19 cellular contexts compared by ENCODE assay signal in genomic region chr7:152131981-152132494, GRCh38.
DNase-seq lines count a peak whose midpoint lies in the region; ATAC-seq, FAIRE-seq and TF ChIP-seq lines count a peak whose summit lies in the region.
"Had no signal": no experiment of that assay in that cellular context is flagged by ENCODE, and none has a peak within 500 bp of the region (broad histone marks: within the 10 kb centered on the region; RNA-seq: fewer than 3 reads in every experiment).

No MANE protein-coding gene starts in this region.

- H3K14ac ChIP-seq in H1 (ENCODE audit: insufficient read length), result no peak overlapping the region

- no peak overlapping the region for H2BK20ac ChIP-seq in H1 (ENCODE audit: low read length)

- TF ChIP-seq POLR2A in H1 (IDR thresholded peaks at IDR 0.05; ENCODE audit: control extremely low read depth in 1 of 2, low read depth in 2 of 2, low read length in 2 of 2) (no peak), gastrocnemius medialis (IDR thresholded peaks at IDR 0.05) (no peak)

- H3K36me3 ChIP-seq in H1 (ENCODE audit: control insufficient read depth in 2 of 4, insufficient read depth in 4 of 4, low read length in 3 of 4), result peaks cover 0 to 17% (median 6%) of the 10 kb centered on the region in 4 experiments; a peak in 4 of 8 replicates
- H3K36me3 ChIP-seq in gastrocnemius medialis, result peaks cover 0 to 62% of the 10 kb centered on the region in 2 donors
- peaks cover 8% of the 10 kb centered on the region for H3K36me3 ChIP-seq in CD8-positive, alpha-beta memory T cell (ENCODE audit: insufficient read depth, low read length)

- H4K91ac ChIP-seq in H1 (replicated peaks; ENCODE audit: insufficient read length, low read length), result no peak overlapping the region

- peaks cover 31% of the 10 kb centered on the region for H3K36me3 Mint-ChIP-seq in activated CD4-positive, alpha-beta T cell treated with anti-CD3 and anti-CD28 coated beads, Interleukin-2, amount 10 ng/mL, durations not matched to agents 7 days and 5 days (ENCODE audit: low read depth)
- peaks cover 75% of the 10 kb centered on the region for H3K36me3 Mint-ChIP-seq in stimulated activated effector memory CD8-positive, alpha-beta T cell treated with anti-CD3 and anti-CD28 coated beads, Interleukin-12 subunit alpha, Interleukin-12 subunit beta, amount 100 ng/mL, for 72 hours
- peaks cover 13 to 71% (median 15%) of the 10 kb centered on the region in 3 donors for H3K36me3 Mint-ChIP-seq in CD8-positive, alpha-beta memory T cell

- CTCF ChIA-PET in activated CD4-positive, alpha-beta T cell treated with anti-CD3 and anti-CD28 coated beads, Interleukin-2, amount 10 ng/mL, durations not matched to agents 7 days and 5 days (lab: Charles Lee), result no interaction called here
- CTCF ChIA-PET in RWPE1 (lab: Yijun Ruan, JAX), result no interaction called here
- CTCF ChIA-PET in H1 (lab: Charles Lee; ENCODE audit: partially characterized antibody), result interaction anchor here (0.6 to 1.1 kb wide), 3 partner anchors 57 to 181 kb away, joined by 3 read pairs; no protein-coding TSS in a partner anchor
- CTCF ChIA-PET in CD8-positive, alpha-beta memory T cell (lab: Charles Lee), result interaction anchor here (0.7 kb wide), 1 partner anchor 12 kb away, joined by 3 read pairs; no protein-coding TSS in a partner anchor

- 91% methylated on average over 12 of the region's 12 CpGs; no CpG with 5 or more reads in 1 of the 2 experiments for WGBS in H1 (ENCODE audit: extremely low coverage in 1 of 2, insufficient coverage in 1 of 2, insufficient read length in 1 of 2, insufficient replicate concordance in 2 of 2, low coverage in 1 of 2, low lambda C conversion rate in 2 of 2, missing lambda C conversion rate in 1 of 2), 2 experiments

- H3K27me3 Mint-ChIP-seq in activated CD4-positive, alpha-beta T cell treated with anti-CD3 and anti-CD28 coated beads, Interleukin-2, amount 10 ng/mL, durations not matched to agents 7 days and 5 days, result no peaks in the 10 kb centered on the region
- H3K27me3 Mint-ChIP-seq in CD8-positive, alpha-beta memory T cell, result no peaks in the 10 kb centered on the region
- H3K27me3 Mint-ChIP-seq: CD4-positive, alpha-beta memory T cell had no signal

- peaks cover 2 to 6% of the 10 kb centered on the region in 2 experiments for H4K20me1 ChIP-seq in H1 (replicated peaks in 1 of 2; ENCODE audit: control insufficient read depth in 1 of 2, insufficient read depth in 2 of 2, low read length in 2 of 2)
- H4K20me1 ChIP-seq: BLaER1 had no signal

- H2BK12ac ChIP-seq in H1 (ENCODE audit: low read depth, low read length), result no peak overlapping the region

- TF ChIP-seq RAD21 in H1 (IDR thresholded peaks at IDR 0.05 in 1 of 2, conservative IDR thresholded peaks at IDR 0.05 in 1 of 2; ENCODE audit: low read depth in 2 of 2, low read length in 2 of 2), result no peak

- no peak overlapping the region for H2BK120ac ChIP-seq in H1 (replicated peaks; ENCODE audit: low read depth, low read length)

- no peak for DNase-seq in activated CD4-positive, alpha-beta T cell treated with anti-CD3 and anti-CD28 coated beads, Interleukin-2, amount 10 ng/mL, durations not matched to agents 7 days and 5 days
- no peak for DNase-seq in activated CD4-positive, alpha-beta T cell treated with anti-CD3 and anti-CD28 coated beads, Interleukin-2, amount 50 U/mL, for 48 hours
- DNase-seq in RWPE1 (ENCODE audit: low spot score) (no peak), H1 (ENCODE audit: low read depth in 1 of 2, low spot score in 2 of 2) (no peak), NCI-H748 (lab: John Stamatoyannopoulos, UW; ENCODE audit: unreplicated experiment) (no peak), gastrocnemius medialis (no peak)
- DNase-seq in stimulated activated effector memory CD8-positive, alpha-beta T cell treated with anti-CD3 and anti-CD28 coated beads, Interleukin-12 subunit alpha, Interleukin-12 subunit beta, amount 100 ng/mL, for 72 hours (ENCODE audit: low spot score in 2 of 2), result no peak
- DNase-seq in CD8-positive, alpha-beta memory T cell, result no peak
- DNase-seq: 8988T; CD4-positive, alpha-beta memory T cell; COR-L47; DMS 273 treated with DMSO at 0.1 percent for 48 hours had no signal

- H3K27me3 ChIP-seq in H1 (replicated peaks in 1 of 4; ENCODE audit: control insufficient read depth in 3 of 4, extremely low read depth in 1 of 4, insufficient read depth in 3 of 4, low read length in 3 of 4) (no peaks in the 10 kb centered on the region), gastrocnemius medialis (no peaks in the 10 kb centered on the region)
- no peaks in the 10 kb centered on the region for H3K27me3 ChIP-seq in CD8-positive, alpha-beta memory T cell (ENCODE audit: insufficient read depth, low read length, poor library complexity, severe bottlenecking)
- H3K27me3 ChIP-seq: BLaER1 had no signal

- FAIRE-seq in H1 (lab: Jason Lieb, UNC), result no peak
- FAIRE-seq: G401.6, GM12892, GM18507, HepG2 had no signal

- H2AK5ac ChIP-seq in H1 (ENCODE audit: low read depth, low read length), result no peak overlapping the region

- no peak overlapping the region for H3K23ac ChIP-seq in H1 (ENCODE audit: insufficient read length)

- peak overlapping the region; percentile 40 for H3K27ac ChIP-seq in RWPE1
- H3K27ac ChIP-seq in H1 (ENCODE audit: low read depth, low read length), result no peak overlapping the region
- H3K27ac ChIP-seq in gastrocnemius medialis, result no peak overlapping the region
- no peak overlapping the region for H3K27ac ChIP-seq in CD8-positive, alpha-beta memory T cell (ENCODE audit: low read depth, low read length)
- H3K27ac ChIP-seq: BLaER1 had no signal

- intact Hi-C loops in gastrocnemius medialis (cut with DNase I; ENCODE audit: low total_unique reads), result no loop called here

- H4K8ac ChIP-seq in H1 (ENCODE audit: extremely low read depth, insufficient read depth, low read length), result no peak overlapping the region; the same call in 1 of the 2 replicates

- H3K18ac ChIP-seq in H1 (ENCODE audit: extremely low read depth, low read length), result no peak overlapping the region

- POLR2A ChIA-PET in activated CD4-positive, alpha-beta T cell treated with anti-CD3 and anti-CD28 coated beads, Interleukin-2, amount 10 ng/mL, durations not matched to agents 7 days and 5 days (lab: Charles Lee), result no interaction called here
- POLR2A ChIA-PET in RWPE1 (lab: Yijun Ruan, JAX; ENCODE audit: low non-redundant PET) (no interaction called here), H1 (lab: Charles Lee; ENCODE audit: partially characterized antibody) (no interaction called here)
- POLR2A ChIA-PET in CD8-positive, alpha-beta memory T cell (lab: Charles Lee), result no interaction called here

- no peak overlapping the region for H3K4ac ChIP-seq in H1 (replicated peaks; ENCODE audit: insufficient read length, low read depth, low read length)

- no peak overlapping the region for H2BK5ac ChIP-seq in H1 (ENCODE audit: low read depth, low read length)

- in situ Hi-C loops in gastrocnemius medialis (cut with MboI; ENCODE audit: low sequenced_read_pairs in 4 of 4), result no loop called here

- no peaks in the 10 kb centered on the region for H3K4me1 Mint-ChIP-seq in activated CD4-positive, alpha-beta T cell treated with anti-CD3 and anti-CD28 coated beads, Interleukin-2, amount 10 ng/mL, durations not matched to agents 7 days and 5 days
- H3K4me1 Mint-ChIP-seq in stimulated activated effector memory CD8-positive, alpha-beta T cell treated with anti-CD3 and anti-CD28 coated beads, Interleukin-12 subunit alpha, Interleukin-12 subunit beta, amount 100 ng/mL, for 72 hours, result peaks cover 14% of the 10 kb centered on the region
- H3K4me1 Mint-ChIP-seq in CD8-positive, alpha-beta memory T cell, result no peaks in the 10 kb centered on the region
- H3K4me1 Mint-ChIP-seq: CD14-positive monocyte had no signal

- H3K4me1 ChIP-seq in H1 (replicated peaks in 1 of 4; ENCODE audit: control insufficient read depth in 3 of 4, insufficient read depth in 4 of 4, low read length in 3 of 4) (no peaks in the 10 kb centered on the region), gastrocnemius medialis (peaks cover 0 to 3% of the 10 kb centered on the region in 2 donors)
- H3K4me1 ChIP-seq in CD8-positive, alpha-beta memory T cell (ENCODE audit: insufficient read depth, low read length), result no peaks in the 10 kb centered on the region
- H3K4me1 ChIP-seq: BLaER1, HAP-1 had no signal

- H4K5ac ChIP-seq in H1 (ENCODE audit: insufficient read length, low read depth, low read length), result no peak overlapping the region

- no peak for TF ChIP-seq CTCF in RWPE1 (conservative IDR thresholded peaks at IDR 0.05; ENCODE audit: low read depth)
- TF ChIP-seq CTCF in H1 (IDR thresholded peaks at IDR 0.05; ENCODE audit: control extremely low read depth in 1 of 3, insufficient read depth in 1 of 3, low read depth in 1 of 3, low read length in 3 of 3), result no peak
- no peak for TF ChIP-seq CTCF in gastrocnemius medialis (IDR thresholded peaks at IDR 0.05 in 4 of 5, conservative IDR thresholded peaks at IDR 0.05 in 1 of 5)

- no peak overlapping the region for H2AFZ ChIP-seq in H1 (ENCODE audit: low read length)

- H3K4me3 ChIP-seq in H1 (ENCODE audit: extremely low read depth in 1 of 4, insufficient read depth in 2 of 4, low read depth in 3 of 4, low read length in 4 of 4), result no peak overlapping the region
- H3K4me3 ChIP-seq in gastrocnemius medialis, result no peak overlapping the region
- no peak overlapping the region for H3K4me3 ChIP-seq in CD8-positive, alpha-beta memory T cell (ENCODE audit: low read length)
- H3K4me3 ChIP-seq: BLaER1, HAP-1 had no signal

- no peaks in the 10 kb centered on the region; the same call in 1 of the 2 replicates for H3K79me1 ChIP-seq in H1 (ENCODE audit: low read depth, low read length)

- H3K23me2 ChIP-seq in H1 (ENCODE audit: low read depth, low read length), result no peaks in the 10 kb centered on the region

- no peak overlapping the region for H2BK15ac ChIP-seq in H1 (ENCODE audit: low read length)

- ATAC-seq in stimulated activated effector memory CD8-positive, alpha-beta T cell treated with anti-CD3 and anti-CD28 coated beads, Interleukin-12 subunit alpha, Interleukin-12 subunit beta, amount 100 ng/mL, for 72 hours, result no peak
- ATAC-seq in gastrocnemius medialis, result no peak

- H3K4me3 Mint-ChIP-seq in activated CD4-positive, alpha-beta T cell treated with anti-CD3 and anti-CD28 coated beads, Interleukin-2, amount 10 ng/mL, durations not matched to agents 7 days and 5 days, result no peak overlapping the region
- no peak overlapping the region for H3K4me3 Mint-ChIP-seq in stimulated activated effector memory CD8-positive, alpha-beta T cell treated with anti-CD3 and anti-CD28 coated beads, Interleukin-12 subunit alpha, Interleukin-12 subunit beta, amount 100 ng/mL, for 72 hours
- H3K4me3 Mint-ChIP-seq in CD8-positive, alpha-beta memory T cell, result no peak overlapping the region
- H3K4me3 Mint-ChIP-seq: CD14-positive monocyte had no signal

- H3K9me3 ChIP-seq in H1 (ENCODE audit: insufficient read depth in 2 of 2, low read depth in 1 of 2, low read length in 1 of 2), result peaks cover 0 to 19% of the 10 kb centered on the region in 2 experiments; a peak in 2 of 4 replicates
- H3K9me3 ChIP-seq in gastrocnemius medialis, result no peaks in the 10 kb centered on the region
- H3K9me3 ChIP-seq in CD8-positive, alpha-beta memory T cell (ENCODE audit: low read length), result no peaks in the 10 kb centered on the region
- H3K9me3 ChIP-seq: HAP-1 had no signal

- H3K56ac ChIP-seq in H1 (replicated peaks; ENCODE audit: insufficient read length, low read depth, low read length), result no peak overlapping the region

- H3K27ac Mint-ChIP-seq in activated CD4-positive, alpha-beta T cell treated with anti-CD3 and anti-CD28 coated beads, Interleukin-2, amount 10 ng/mL, durations not matched to agents 7 days and 5 days, result peak overlapping the region; percentile 22
- peak overlapping the region; percentile 67 for H3K27ac Mint-ChIP-seq in stimulated activated effector memory CD8-positive, alpha-beta T cell treated with anti-CD3 and anti-CD28 coated beads, Interleukin-12 subunit alpha, Interleukin-12 subunit beta, amount 100 ng/mL, for 72 hours
- peak overlapping the region in 1 of 8 donors; percentile 58 for H3K27ac Mint-ChIP-seq in CD8-positive, alpha-beta memory T cell

- peaks cover 2% of the 10 kb centered on the region for H3K9me3 Mint-ChIP-seq in activated CD4-positive, alpha-beta T cell treated with anti-CD3 and anti-CD28 coated beads, Interleukin-2, amount 10 ng/mL, durations not matched to agents 7 days and 5 days
- H3K9me3 Mint-ChIP-seq in stimulated activated effector memory CD8-positive, alpha-beta T cell treated with anti-CD3 and anti-CD28 coated beads, Interleukin-12 subunit alpha, Interleukin-12 subunit beta, amount 100 ng/mL, for 72 hours, result no peaks in the 10 kb centered on the region
- H3K9me3 Mint-ChIP-seq in CD8-positive, alpha-beta memory T cell, result no peaks in the 10 kb centered on the region

- H3K9ac ChIP-seq in H1 (replicated peaks in 1 of 4; ENCODE audit: extremely low read depth in 1 of 4, low read depth in 3 of 4, low read length in 3 of 4), result no peak overlapping the region
- H3K9ac ChIP-seq: BLaER1 had no signal

- TF ChIP-seq EP300 in H1 (IDR thresholded peaks at IDR 0.05; ENCODE audit: borderline replicate concordance in 1 of 2, low read depth in 2 of 2, low read length in 2 of 2), result no peak

- H3K4me2 ChIP-seq in H1 (ENCODE audit: insufficient read depth in 1 of 2, low read depth in 2 of 2, low read length in 2 of 2), result no peak overlapping the region
- H3K4me2 ChIP-seq: BLaER1 had no signal

- no peaks in the 10 kb centered on the region for H3K79me2 ChIP-seq in H1 (ENCODE audit: control insufficient read depth in 1 of 2, insufficient read depth in 2 of 2, low read length in 2 of 2)

Comparison
In these comparisons a context has a peak if more than half of its experiments do, and no peak if none do; other contexts are left out.
1. CTCF ChIA-PET loops: an anchor here in H1 (0.6 to 1.1 kb wide) and CD8-positive, alpha-beta memory T cell (0.7 kb wide); none called in activated CD4-positive, alpha-beta T cell treated with anti-CD3 and anti-CD28 coated beads, Interleukin-2, amount 10 ng/mL, durations not matched to agents 7 days and 5 days and RWPE1.